In genomic region chr13:103514188-103514587, GRCh38 we compare ENCODE assay signal across 29 cellular contexts.
"Had no signal": no experiment of that assay in that cellular context is flagged by ENCODE, and none has a peak within 500 bp of the region (broad histone marks: within the 10 kb centered on the region; RNA-seq: fewer than 3 reads in every experiment).

No MANE protein-coding gene starts in this region.

- H3K36me3 ChIP-seq: colonic mucosa, esophagus muscularis mucosa, esophagus squamous epithelium, gastrocnemius medialis, gastroesophageal sphincter, heart left ventricle, heart right ventricle had no signal

- H3K27me3 Mint-ChIP-seq: dendritic cell treated with granulocyte-macrophage colony-stimulating factor and Interleukin-4, amounts not matched to agents 40 ng/mL and 50 ng/mL, for 4 days; effector memory CD8-positive, alpha-beta T cell had no signal

- H3K4me2 ChIP-seq: hepatocyte had no signal

- H3K4me3 ChIP-seq: colonic mucosa, coronary artery, dorsolateral prefrontal cortex, esophagus muscularis mucosa, esophagus squamous epithelium, gastrocnemius medialis, gastroesophageal sphincter, heart left ventricle, heart right ventricle, hepatocyte had no signal

- H3K4me1 ChIP-seq: colonic mucosa, esophagus muscularis mucosa, esophagus squamous epithelium, foreskin keratinocyte, gastrocnemius medialis, gastroesophageal sphincter, heart left ventricle, heart right ventricle had no signal

- H3K27ac Mint-ChIP-seq: dendritic cell treated with granulocyte-macrophage colony-stimulating factor and Interleukin-4, amounts not matched to agents 40 ng/mL and 50 ng/mL, for 4 days; effector memory CD8-positive, alpha-beta T cell; endodermal cell had no signal

- H3K4me3 Mint-ChIP-seq: dendritic cell treated with granulocyte-macrophage colony-stimulating factor and Interleukin-4, amounts not matched to agents 40 ng/mL and 50 ng/mL, for 4 days; effector memory CD8-positive, alpha-beta T cell; endodermal cell had no signal

- ATAC-seq: effector memory CD8-positive, alpha-beta T cell; esophagus mucosa; foreskin keratinocyte; gastrocnemius medialis; gastroesophageal sphincter; heart left ventricle; heart right ventricle had no signal

- H3K79me2 ChIP-seq: hepatocyte had no signal

- H2AFZ ChIP-seq: hepatocyte had no signal

- DNase-seq: cortex of kidney; dermis blood vessel endothelial cell; dorsolateral prefrontal cortex; effector CD4-positive, alpha-beta T cell; effector CD8-positive, alpha-beta T cell; effector memory CD4-positive, alpha-beta T cell; effector memory CD8-positive, alpha-beta T cell; endodermal cell; erythroblast; esophagus squamous epithelium; foreskin fibroblast; foreskin keratinocyte; foreskin melanocyte; gastrocnemius medialis; glutamatergic neuron; head of caudate nucleus; heart left ventricle; heart right ventricle had no signal

- H3K27me3 ChIP-seq: colonic mucosa, esophagus muscularis mucosa, esophagus squamous epithelium, foreskin keratinocyte, gastrocnemius medialis, gastroesophageal sphincter, heart left ventricle, heart right ventricle, hepatocyte had no signal

- H3K9me3 ChIP-seq: colonic mucosa, esophagus muscularis mucosa, esophagus squamous epithelium, gastrocnemius medialis, gastroesophageal sphincter, heart left ventricle had no signal

- H3K27ac ChIP-seq: colonic mucosa, coronary artery, dorsolateral prefrontal cortex, epithelial cell of prostate, esophagus muscularis mucosa, esophagus squamous epithelium, foreskin keratinocyte, gastrocnemius medialis, gastroesophageal sphincter, heart left ventricle, heart right ventricle, hepatocyte had no signal

- FAIRE-seq: endometrium, endothelial cell of umbilical vein, frontal cortex had no signal
